Comparison of ENCODE assay signal across 8 cellular contexts in the genomic region with DNA sequence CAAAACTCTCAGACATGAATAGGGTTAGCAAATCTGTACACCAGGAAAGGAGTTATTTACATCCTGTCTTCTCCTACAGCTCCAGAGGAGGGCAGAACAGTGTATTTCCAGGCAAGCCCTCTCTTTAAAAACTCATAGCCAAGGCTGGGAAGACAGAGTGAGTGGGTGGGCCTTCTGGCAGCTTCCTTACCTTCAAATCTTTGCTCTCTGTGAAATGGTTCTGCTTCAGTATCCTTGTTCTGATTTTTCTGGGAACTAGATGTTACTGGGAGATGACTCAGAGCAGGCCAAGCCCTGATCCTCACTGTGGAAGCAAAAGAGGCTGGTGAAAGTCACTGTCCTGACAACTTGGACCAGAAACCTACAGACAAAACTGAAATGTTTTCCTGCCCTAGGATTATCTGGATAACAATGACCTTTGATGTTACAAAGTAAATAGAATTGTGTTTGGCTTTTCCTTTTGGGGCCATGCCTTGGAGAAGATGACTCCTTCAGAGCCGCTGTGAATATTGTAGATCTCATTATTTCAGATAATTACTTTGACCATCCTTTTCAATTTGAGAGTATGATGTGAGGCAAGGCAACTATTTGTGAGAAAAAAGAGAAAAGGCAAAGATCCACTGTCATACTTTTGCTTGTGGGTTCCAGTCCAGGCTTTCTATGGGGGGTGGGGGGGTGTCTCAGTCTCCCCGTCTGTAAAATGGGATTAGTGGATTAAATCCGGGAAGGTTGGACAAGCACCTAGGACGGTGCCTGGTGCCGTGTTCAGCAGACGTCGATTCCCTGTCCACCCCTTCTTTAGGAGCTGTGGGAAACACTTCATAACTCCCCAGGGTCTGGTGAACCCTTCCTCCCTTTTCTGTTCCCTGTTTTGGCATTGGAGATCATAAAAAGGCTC. TPM values are rescaled to one million over a fixed set of nuclear protein-coding genes. Genes with fewer than 3 reads are reported as not detected.
DNase-seq lines count a peak whose midpoint lies in the region; ATAC-seq and TF ChIP-seq lines count a peak whose summit lies in the region.

No MANE protein-coding gene starts in this region.

- H3K27ac ChIP-seq in OCI-LY3 (ENCODE audit: low read length) (no peak overlapping the region), mesodermal cell (ENCODE audit: low read depth, low read length, severe bottlenecking) (peak overlapping the region; percentile 73), vagina (peak overlapping the region; percentile 72)

- no peaks in the 10 kb centered on the region for H3K36me3 Mint-ChIP-seq in effector memory CD8-positive, alpha-beta T cell (ENCODE audit: insufficient read depth)

- H3K4me3 ChIP-seq in OCI-LY3 (ENCODE audit: low read length) (peak overlapping the region; percentile 87), mesodermal cell (ENCODE audit: extremely low read depth, insufficient read depth, low read length, poor library complexity, severe bottlenecking) (peak overlapping the region; percentile 52), vagina (peak overlapping the region; percentile 62 to 87)

- no peaks in the 10 kb centered on the region for H4K20me1 ChIP-seq in OCI-LY3 (ENCODE audit: insufficient read depth, low read length)

- H3K27me3 ChIP-seq in OCI-LY3 (ENCODE audit: low read depth, low read length) (peaks cover 63% of the 10 kb centered on the region), vagina (no peaks in the 10 kb centered on the region)

- ATAC-seq in effector memory CD8-positive, alpha-beta T cell (replicated peaks): no peak

- no peaks in the 10 kb centered on the region for H3K9me3 Mint-ChIP-seq in effector memory CD8-positive, alpha-beta T cell

- no peak for TF ChIP-seq POLR2A in vagina (IDR thresholded peaks at IDR 0.05)

- peak overlapping the region; percentile 98 for H3K4me2 ChIP-seq in OCI-LY3 (ENCODE audit: low read length)

- H3K27ac Mint-ChIP-seq in effector memory CD8-positive, alpha-beta T cell: peak overlapping the region; percentile 82 to 92

- in situ Hi-C loops in G401 (cut with HindIII; ENCODE audit: low sequenced_read_pairs): no loop called here

- H3K9me3 ChIP-seq in OCI-LY3 (ENCODE audit: insufficient read depth, low read length): no peaks in the 10 kb centered on the region
- no peaks in the 10 kb centered on the region for H3K9me3 ChIP-seq in mesodermal cell (ENCODE audit: control insufficient read depth, low read length)
- H3K9me3 ChIP-seq in vagina: no peaks in the 10 kb centered on the region

- H3K4me1 Mint-ChIP-seq in effector memory CD8-positive, alpha-beta T cell (ENCODE audit: low read depth in 2 of 2): peaks cover 7 to 9% of the 10 kb centered on the region in 2 donors

- H3K4me3 Mint-ChIP-seq in effector memory CD8-positive, alpha-beta T cell: peak overlapping the region; percentile 81 to 86

- WGBS in mesodermal cell (ENCODE audit: insufficient coverage in 2 of 2), 2 experiments: 87% methylated on average over 6 of the region's 7 CpGs

- H3K36me3 ChIP-seq in OCI-LY3 (replicated peaks; ENCODE audit: low read depth, low read length): no peaks in the 10 kb centered on the region
- H3K36me3 ChIP-seq in mesodermal cell (ENCODE audit: control insufficient read depth, insufficient read depth, low read length): no peaks in the 10 kb centered on the region
- H3K36me3 ChIP-seq in vagina: no peaks in the 10 kb centered on the region

- DNase-seq in NCI-H345 (lab: John Stamatoyannopoulos, UW) (peak; percentile 21), NCI-H345 treated with DMSO at 0.1 percent for 48 hours (lab: John Stamatoyannopoulos, UW; ENCODE audit: unreplicated experiment) (no peak), vagina (ENCODE audit: extremely low spot score in 2 of 2) (no peak), G401 (ENCODE audit: low spot score) (no peak), H4 (ENCODE audit: low spot score) (no peak)
- no peak for DNase-seq in effector memory CD8-positive, alpha-beta T cell

- H3K9ac ChIP-seq in OCI-LY3 (ENCODE audit: low read length): no peak overlapping the region

- intact Hi-C loops in vagina (cut with DNase I): no loop called here

- H2AFZ ChIP-seq in OCI-LY3 (ENCODE audit: low read depth, low read length): 0 out of 2 replicates have a peak overlapping the region, but pooled peaks have one; percentile 77

- H3K27me3 Mint-ChIP-seq in effector memory CD8-positive, alpha-beta T cell: no peaks in the 10 kb centered on the region

- H3K4me1 ChIP-seq in OCI-LY3 (ENCODE audit: low read length) (peaks cover 8% of the 10 kb centered on the region), mesodermal cell (ENCODE audit: control insufficient read depth, insufficient read depth, low read length, poor library complexity, severe bottlenecking) (peaks cover 21% of the 10 kb centered on the region), vagina (peaks cover 14% of the 10 kb centered on the region)

- H3K79me2 ChIP-seq in OCI-LY3 (ENCODE audit: low read length): no peaks in the 10 kb centered on the region

- peak; percentile 27; the same call in 1 of the 2 replicates for TF ChIP-seq CTCF in OCI-LY3 (IDR thresholded peaks at IDR 0.05; ENCODE audit: low read depth, low read length)
- TF ChIP-seq CTCF in vagina (IDR thresholded peaks at IDR 0.05): peak in 1 of 3 experiments; percentile 14

RNA-seq across cellular contexts. Expression of gene QPCT, which starts 0.6 kb away (rescaled TPM):
- polyA plus RNA-seq in mesodermal cell (2013, experiment 1 of 2): 38.3 TPM
- polyA plus RNA-seq in mesodermal cell (2013, experiment 2 of 2): 31.8 TPM
- 6.9 TPM for total RNA-seq in vagina
- not detected in 2 replicates for total RNA-seq in G401 (2014; rRNA removed; shearing (Covaris generic))
- total RNA-seq in H4 (2014; rRNA removed; shearing (Covaris generic)): 0.90 TPM in 1 of 2 replicates, not detected in the other

RNA-seq across cellular contexts. Expression of gene PRKD3, which starts 19.2 kb away (rescaled TPM):
- polyA plus RNA-seq in mesodermal cell (2013, experiment 1 of 2): 47.4 TPM
- 42.2 TPM for polyA plus RNA-seq in mesodermal cell (2013, experiment 2 of 2)
- 38.8 TPM for total RNA-seq in vagina
- 4.1 and 6.7 TPM in 2 replicates for total RNA-seq in G401 (2014; rRNA removed; shearing (Covaris generic))
- 10.0 and 10.8 TPM in 2 replicates for total RNA-seq in H4 (2014; rRNA removed; shearing (Covaris generic))
